In genomic region chr4:85557016-85557901, GRCh38 we compare ENCODE assay signal across 9 cellular contexts.
DNase-seq lines count a peak whose midpoint lies in the region; ATAC-seq lines count a peak whose summit lies in the region.
"Had no signal": no experiment of that assay in that cellular context is flagged by ENCODE, and none has a peak within 500 bp of the region (broad histone marks: within the 10 kb centered on the region; RNA-seq: fewer than 3 reads in every experiment).

No MANE protein-coding gene starts in this region.

- intact Hi-C loops in activated T-helper 2 cell treated with anti-CD3 and anti-CD28 coated beads, Interferon-gamma antibody, Interleukin-2, Interleukin-4, amounts not matched to agents 10 μg/mL and 5 μg/mL and 100 μg/mL, durations not matched to agents 14 hours and 24 hours and 36 hours (cut with micrococcal nuclease): no loop called here

- no peak overlapping the region for H3K4me3 Mint-ChIP-seq in stimulated activated effector memory CD8-positive, alpha-beta T cell treated with anti-CD3 and anti-CD28 coated beads, Interleukin-12 subunit alpha, Interleukin-12 subunit beta, amount 100 ng/mL, for 72 hours
- H3K4me3 Mint-ChIP-seq in activated T-helper 2 cell treated with anti-CD3 and anti-CD28 coated beads, Interferon-gamma antibody, Interleukin-2, Interleukin-4, amounts not matched to agents 10 μg/mL and 5 μg/mL and 100 μg/mL, durations not matched to agents 14 hours and 24 hours and 36 hours (ENCODE audit: low read depth): no peak overlapping the region

- H3K9me3 Mint-ChIP-seq in stimulated activated effector memory CD8-positive, alpha-beta T cell treated with anti-CD3 and anti-CD28 coated beads, Interleukin-12 subunit alpha, Interleukin-12 subunit beta, amount 100 ng/mL, for 72 hours: peaks cover 21% of the 10 kb centered on the region
- peaks cover 13% of the 10 kb centered on the region for H3K9me3 Mint-ChIP-seq in activated T-helper 2 cell treated with anti-CD3 and anti-CD28 coated beads, Interferon-gamma antibody, Interleukin-2, Interleukin-4, amounts not matched to agents 10 μg/mL and 5 μg/mL and 100 μg/mL, durations not matched to agents 14 hours and 24 hours and 36 hours

- DNase-seq in stimulated activated effector memory CD8-positive, alpha-beta T cell treated with anti-CD3 and anti-CD28 coated beads, Interleukin-12 subunit alpha, Interleukin-12 subunit beta, amount 100 ng/mL, for 72 hours (ENCODE audit: low spot score in 2 of 2): no peak
- DNase-seq in glomerular visceral epithelial cell (ENCODE audit: extremely low spot score) (no peak), NCI-H146 treated with DMSO at 0.1 percent for 48 hours (lab: John Stamatoyannopoulos, UW; ENCODE audit: unreplicated experiment) (no peak)
- no peak for DNase-seq in activated T-helper 2 cell treated with anti-CD3 and anti-CD28 coated beads, Interferon-gamma antibody, Interleukin-2, Interleukin-4, amounts not matched to agents 10 μg/mL and 5 μg/mL and 100 μg/mL, durations not matched to agents 14 hours and 24 hours and 36 hours (ENCODE audit: low spot score)
- DNase-seq: amygdala, NCI-H82 had no signal

- H3K4me1 Mint-ChIP-seq in stimulated activated effector memory CD8-positive, alpha-beta T cell treated with anti-CD3 and anti-CD28 coated beads, Interleukin-12 subunit alpha, Interleukin-12 subunit beta, amount 100 ng/mL, for 72 hours: no peaks in the 10 kb centered on the region
- no peaks in the 10 kb centered on the region for H3K4me1 Mint-ChIP-seq in activated T-helper 2 cell treated with anti-CD3 and anti-CD28 coated beads, Interferon-gamma antibody, Interleukin-2, Interleukin-4, amounts not matched to agents 10 μg/mL and 5 μg/mL and 100 μg/mL, durations not matched to agents 14 hours and 24 hours and 36 hours (ENCODE audit: low read depth)

- no peak overlapping the region for H3K27ac Mint-ChIP-seq in stimulated activated effector memory CD8-positive, alpha-beta T cell treated with anti-CD3 and anti-CD28 coated beads, Interleukin-12 subunit alpha, Interleukin-12 subunit beta, amount 100 ng/mL, for 72 hours
- H3K27ac Mint-ChIP-seq in activated T-helper 2 cell treated with anti-CD3 and anti-CD28 coated beads, Interferon-gamma antibody, Interleukin-2, Interleukin-4, amounts not matched to agents 10 μg/mL and 5 μg/mL and 100 μg/mL, durations not matched to agents 14 hours and 24 hours and 36 hours: no peak overlapping the region

- ATAC-seq in GM19025 (IDR thresholded peaks at IDR 0.05; ENCODE audit: low read depth, unreplicated experiment) (peak; percentile 93), HG02571 (IDR thresholded peaks at IDR 0.05; ENCODE audit: unreplicated experiment) (peak; percentile 87), HG03460 (IDR thresholded peaks at IDR 0.05; ENCODE audit: unreplicated experiment) (peak; percentile 98)
- ATAC-seq in stimulated activated effector memory CD8-positive, alpha-beta T cell treated with anti-CD3 and anti-CD28 coated beads, Interleukin-12 subunit alpha, Interleukin-12 subunit beta, amount 100 ng/mL, for 72 hours: peak; percentile 72

- H3K36me3 Mint-ChIP-seq in stimulated activated effector memory CD8-positive, alpha-beta T cell treated with anti-CD3 and anti-CD28 coated beads, Interleukin-12 subunit alpha, Interleukin-12 subunit beta, amount 100 ng/mL, for 72 hours: no peaks in the 10 kb centered on the region
- H3K36me3 Mint-ChIP-seq in activated T-helper 2 cell treated with anti-CD3 and anti-CD28 coated beads, Interferon-gamma antibody, Interleukin-2, Interleukin-4, amounts not matched to agents 10 μg/mL and 5 μg/mL and 100 μg/mL, durations not matched to agents 14 hours and 24 hours and 36 hours (ENCODE audit: low read depth): no peaks in the 10 kb centered on the region

- H3K27me3 Mint-ChIP-seq in activated T-helper 2 cell treated with anti-CD3 and anti-CD28 coated beads, Interferon-gamma antibody, Interleukin-2, Interleukin-4, amounts not matched to agents 10 μg/mL and 5 μg/mL and 100 μg/mL, durations not matched to agents 14 hours and 24 hours and 36 hours (ENCODE audit: low read depth): no peaks in the 10 kb centered on the region
